Comparison of ENCODE assay signal across 20 cellular contexts in genomic region chr1:78561856-78562255, GRCh38.
"Had no signal": no experiment of that assay in that cellular context is flagged by ENCODE, and none has a peak within 500 bp of the region (broad histone marks: within the 10 kb centered on the region; RNA-seq: fewer than 3 reads in every experiment).

No MANE protein-coding gene starts in this region.

- DNase-seq: activated B cell treated with CpG ODN at 0.5 μM for 24 hours; activated CD4-positive, alpha-beta memory T cell treated with anti-CD3 and anti-CD28 coated beads for 36 hours; activated CD4-positive, alpha-beta T cell treated with anti-CD3 and anti-CD28 coated beads for 4 hours; activated T-cell treated with anti-CD3 and anti-CD28 coated beads for 4 hours; brain microvascular endothelial cell; central memory CD4-positive, alpha-beta T cell; dorsolateral prefrontal cortex; hypothalamus; midbrain; occipital lobe; retina; stimulated activated CD4-positive, alpha-beta T cell treated with anti-CD3 and anti-CD28 coated beads, Interleukin-12 subunit alpha, Interleukin-12 subunit beta, amount 100 ng/mL, for 4 hours; stimulated activated CD4-positive, alpha-beta T cell treated with anti-CD3 and anti-CD28 coated beads, Interleukin-1b, Interleukin-23, amount 100 ng/mL, for 48 hours; stimulated activated naive CD4-positive, alpha-beta T cell treated with Interleukin-2 at 50 U/mL for 16 hours; substantia nigra; tibial artery had no signal

- FAIRE-seq: colon, frontal cortex, keratinocyte had no signal

- H3K4me3 Mint-ChIP-seq: activated B cell treated with CpG ODN at 0.5 μM for 24 hours; activated CD4-positive, alpha-beta memory T cell treated with anti-CD3 and anti-CD28 coated beads for 36 hours; activated naive CD8-positive, alpha-beta T cell had no signal

- H3K27me3 ChIP-seq: brain microvascular endothelial cell, dorsolateral prefrontal cortex, tibial artery had no signal

- H3K27ac Mint-ChIP-seq: activated B cell treated with CpG ODN at 0.5 μM for 24 hours; activated CD4-positive, alpha-beta memory T cell treated with anti-CD3 and anti-CD28 coated beads for 36 hours; activated naive CD8-positive, alpha-beta T cell had no signal

- H3K4me1 ChIP-seq: tibial artery had no signal

- H3K9me3 ChIP-seq: tibial artery had no signal

- H3K4me1 Mint-ChIP-seq: activated B cell treated with CpG ODN at 0.5 μM for 24 hours had no signal

- H3K27ac ChIP-seq: brain microvascular endothelial cell, dorsolateral prefrontal cortex, tibial artery had no signal

- H3K27me3 Mint-ChIP-seq: activated B cell treated with CpG ODN at 0.5 μM for 24 hours had no signal

- H3K36me3 ChIP-seq: brain microvascular endothelial cell, tibial artery had no signal

- H3K36me3 Mint-ChIP-seq: activated CD4-positive, alpha-beta memory T cell treated with anti-CD3 and anti-CD28 coated beads for 36 hours; activated naive CD8-positive, alpha-beta T cell had no signal

- H3K4me3 ChIP-seq: dorsolateral prefrontal cortex, tibial artery had no signal
